In genomic region chr14:105123266-105123665, GRCh38 we compare ENCODE assay signal across 19 cellular contexts. TPM values are rescaled to one million over a fixed set of nuclear protein-coding genes. Genes with fewer than 3 reads are reported as not detected.
DNase-seq lines count a peak whose midpoint lies in the region; ATAC-seq, FAIRE-seq and TF ChIP-seq lines count a peak whose summit lies in the region.
"Had no signal": no experiment of that assay in that cellular context is flagged by ENCODE, and none has a peak within 500 bp of the region (broad histone marks: within the 10 kb centered on the region; RNA-seq: fewer than 3 reads in every experiment).

No MANE protein-coding gene starts in this region.

- H3K9ac ChIP-seq in endodermal cell (ENCODE audit: extremely low read depth, low read length, poor library complexity, severe bottlenecking): no peak overlapping the region

- peaks cover 19% of the 10 kb centered on the region for H3K9me3 ChIP-seq in endodermal cell (ENCODE audit: control insufficient read depth, low read length)

- DNase-seq in D341Med (ENCODE audit: low spot score): peak; percentile 6
- DNase-seq in coronary artery (ENCODE audit: low spot score): peak; percentile 5
- no peak for DNase-seq in left colon
- DNase-seq in superior temporal gyrus (ENCODE audit: extremely low spot score): peak; percentile 39
- DNase-seq in left cardiac atrium: no peak
- no peak for DNase-seq in endodermal cell
- no peak for DNase-seq in RCC 7860 (ENCODE audit: low spot score)
- DNase-seq: CD4-positive, alpha-beta T cell; DMS153; DMS79 treated with DMSO at 0.1 percent for 48 hours; EL; HCEC 1CT; HFFc6 had no signal

- ATAC-seq in left colon: peak; percentile 37
- no peak for ATAC-seq in GM18498 (IDR thresholded peaks at IDR 0.05; ENCODE audit: unreplicated experiment)
- no peak for ATAC-seq in left cardiac atrium
- ATAC-seq: A549 had no signal

- TF ChIP-seq CTCF in coronary artery (IDR thresholded peaks at IDR 0.05) (no peak), endodermal cell (conservative IDR thresholded peaks at IDR 0.05) (no peak)

- H3K36me3 Mint-ChIP-seq in endodermal cell (ENCODE audit: low read depth): no peaks in the 10 kb centered on the region

- H3K27me3 ChIP-seq in endodermal cell (ENCODE audit: control insufficient read depth, insufficient read depth, low read length, poor library complexity, severe bottlenecking): no peaks in the 10 kb centered on the region

- H3K27me3 Mint-ChIP-seq in endodermal cell (ENCODE audit: insufficient read depth): peaks cover 27% of the 10 kb centered on the region

- no peak overlapping the region for H3K27ac ChIP-seq in coronary artery
- no peak overlapping the region for H3K27ac ChIP-seq in endodermal cell (ENCODE audit: low read depth, low read length)
- H3K27ac ChIP-seq: A549 had no signal

- WGBS in endodermal cell (ENCODE audit: insufficient coverage in 1 of 2, insufficient read length in 1 of 2), 2 experiments: 84 to 91% methylated on average over 2 of the region's 2 CpGs

- H3K9me3 Mint-ChIP-seq in endodermal cell: peaks cover 23% of the 10 kb centered on the region

- no peak overlapping the region for H3K4me3 Mint-ChIP-seq in endodermal cell
- H3K4me3 Mint-ChIP-seq: CD4-positive, alpha-beta T cell; HFFc6 had no signal

- no peaks in the 10 kb centered on the region for H3K4me1 Mint-ChIP-seq in endodermal cell

- H3K36me3 ChIP-seq in endodermal cell (ENCODE audit: control insufficient read depth, insufficient read depth, low read length): no peaks in the 10 kb centered on the region

- intact Hi-C loops in left colon (cut with DNase I, micrococcal nuclease): no loop called here
- intact Hi-C loops in left cardiac atrium (cut with DNase I): no loop called here

- no peaks in the 10 kb centered on the region for H3K4me1 ChIP-seq in endodermal cell (ENCODE audit: control insufficient read depth, insufficient read depth, low read length)

- no peak overlapping the region for H3K4me3 ChIP-seq in coronary artery
- no peak overlapping the region for H3K4me3 ChIP-seq in endodermal cell (ENCODE audit: low read length)
- H3K4me3 ChIP-seq: A549 had no signal

- H3K27ac Mint-ChIP-seq in endodermal cell: no peak overlapping the region
- H3K27ac Mint-ChIP-seq: CD4-positive, alpha-beta T cell; HFFc6 had no signal

- no peak for FAIRE-seq in RCC 7860 (lab: Jason Lieb, UNC)
- FAIRE-seq: A549, D721Med, G401.6, HepG2, HTR-8/SVneo had no signal

RNA-seq across cellular contexts. Expression of gene JAG2, which starts 45.3 kb away (rescaled TPM):
- total RNA-seq in left colon: 10 to 100 TPM in 1 of 2 donors, 1 to 10 TPM in 1; 7.6 to 11.9 TPM
- 10 to 100 TPM; 22.4 to 25.5 TPM for total RNA-seq in left cardiac atrium
- total RNA-seq in endodermal cell: 1 to 10 TPM; 6.4 TPM
- polyA plus RNA-seq in endodermal cell (2013, experiment 1 of 2): 9.1 TPM
- 5.2 TPM for polyA plus RNA-seq in endodermal cell (2013, experiment 2 of 2)

RNA-seq across cellular contexts. Expression of gene NUDT14, which starts 57.8 kb away (rescaled TPM):
- total RNA-seq in left colon (10 to 100 TPM; 45.6 to 56.8 TPM), left cardiac atrium (10 to 100 TPM; 25.9 to 29.1 TPM), endodermal cell (10 to 100 TPM; 43.4 to 59.5 TPM)
- polyA plus RNA-seq in endodermal cell (2013, experiment 1 of 2): 20.9 TPM
- 20.4 TPM for polyA plus RNA-seq in endodermal cell (2013, experiment 2 of 2)

RNA-seq across cellular contexts. Expression of gene GPR132, which starts 58.0 kb away (rescaled TPM):
- total RNA-seq in left colon (1 to 10 TPM in 1 of 2 donors, under 1 TPM in 1; 0.73 to 3.4 TPM), left cardiac atrium (1 to 10 TPM; 1.1 to 2.1 TPM), endodermal cell (1 to 10 TPM in 1 of 2 donors, under 1 TPM in 1; 0.27 to 3.3 TPM)
- 0.25 TPM for polyA plus RNA-seq in endodermal cell (2013, experiment 1 of 2)
- polyA plus RNA-seq in endodermal cell (2013, experiment 2 of 2): 0.08 TPM
- total RNA-seq: HepG2 had no signal
- polyA plus RNA-seq: HepG2 had no signal

Comparison
In these comparisons a context has a peak if more than half of its experiments do, and no peak if none do; other contexts are left out.
1. DNase-seq: peak in D341Med (single experiment), coronary artery (single experiment) and superior temporal gyrus (single experiment); none in left colon (0 of 2), left cardiac atrium (single experiment), endodermal cell (single experiment) and RCC 7860 (single experiment).